Comparison of ENCODE assay signal across 10 cellular contexts in the genomic region with DNA sequence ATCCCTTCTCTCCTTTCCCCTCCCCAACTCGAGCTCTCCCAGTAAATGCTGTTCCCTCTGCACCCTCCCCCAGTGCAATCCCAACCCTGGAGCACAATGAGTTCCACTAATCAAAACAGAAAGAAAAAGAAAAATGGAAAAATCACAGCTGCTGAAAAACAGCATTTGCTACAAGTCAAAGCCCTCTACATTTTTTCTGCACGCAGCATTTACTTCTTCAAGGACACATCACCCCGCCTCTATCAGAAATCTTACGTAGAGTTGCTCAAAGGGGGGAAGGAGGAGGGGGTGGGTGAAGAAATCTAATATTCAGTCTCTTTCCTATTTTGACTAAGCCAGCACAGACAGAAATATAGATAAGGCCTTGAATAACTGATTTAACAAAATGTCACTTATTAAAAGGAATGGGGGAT. TPM values are rescaled to one million over a fixed set of nuclear protein-coding genes. Genes with fewer than 3 reads are reported as not detected.
DNase-seq lines count a peak whose midpoint lies in the region; ATAC-seq and TF ChIP-seq lines count a peak whose summit lies in the region.
"Had no signal": no experiment of that assay in that cellular context is flagged by ENCODE, and none has a peak within 500 bp of the region (broad histone marks: within the 10 kb centered on the region; RNA-seq: fewer than 3 reads in every experiment).

No MANE protein-coding gene starts in this region.

- H3K9me3 ChIP-seq in Panc1 (ENCODE audit: control insufficient read depth, insufficient read depth, low read depth, low read length) (no peaks in the 10 kb centered on the region), neuron (ENCODE audit: low read length) (no peaks in the 10 kb centered on the region)

- no peaks in the 10 kb centered on the region for H3K27me3 ChIP-seq in Panc1 (ENCODE audit: control insufficient read depth, insufficient read depth, low read length)
- H3K27me3 ChIP-seq in neuron (ENCODE audit: insufficient read depth, low read length) = no peaks in the 10 kb centered on the region
- H3K27me3 ChIP-seq in foreskin keratinocyte = no peaks in the 10 kb centered on the region

- CTCF ChIA-PET in Panc1 (lab: Charles Lee) = interaction anchor here (0.7 to 1.5 kb wide), 3 partner anchors 12 to 1866 kb away, joined by 3 to 8 read pairs (median 3); no protein-coding TSS in a partner anchor

- in situ Hi-C loops in Panc1 (cut with HindIII; ENCODE audit: low pct_unique_long_range_greater_than_20kb, low sequenced_read_pairs) = no loop called here

- peak overlapping the region; percentile 44 for H2AFZ ChIP-seq in neuron (ENCODE audit: low read depth, low read length)

- ATAC-seq in Panc1 (no peak), foreskin keratinocyte (no peak), HG03565 (IDR thresholded peaks at IDR 0.05; ENCODE audit: unreplicated experiment) (no peak), HG02623 (IDR thresholded peaks at IDR 0.05; ENCODE audit: unreplicated experiment) (no peak)

- TF ChIP-seq CTCF in Panc1 (IDR thresholded peaks at IDR 0.05) (no peak), fibroblast of pulmonary artery (IDR thresholded peaks at IDR 0.05; ENCODE audit: low read length, missing control alignments) (no peak), foreskin keratinocyte (conservative IDR thresholded peaks at IDR 0.05) (no peak)

- H3K27ac ChIP-seq in Panc1 (ENCODE audit: low read length) (peak overlapping the region; percentile 81), foreskin keratinocyte (no peak overlapping the region)

- H3K36me3 ChIP-seq in Panc1 (ENCODE audit: control insufficient read depth, insufficient read depth, low read length) = no peaks in the 10 kb centered on the region
- no peaks in the 10 kb centered on the region for H3K36me3 ChIP-seq in neuron (ENCODE audit: insufficient read depth, low read length)

- intact Hi-C loops in Panc1 (cut with micrococcal nuclease; ENCODE audit: unreplicated experiment) = no loop called here

- no TSS peak for BruUV-seq in Panc1 (replicated peaks; lab: Mats Ljungman, UMichigan)

- H3K4me1 ChIP-seq in Panc1 (ENCODE audit: control insufficient read depth, insufficient read depth, low read length) (peaks cover 60% of the 10 kb centered on the region), neuron (ENCODE audit: insufficient read depth, low read length) (peaks cover 45% of the 10 kb centered on the region), foreskin keratinocyte (no peaks in the 10 kb centered on the region)

- POLR2A ChIA-PET in Panc1 (lab: Charles Lee) = interaction anchor here (0.8 kb wide), 1 partner anchor 123 kb away, joined by 3 read pairs; the partner anchor contains the start of gene UBR2

- DNase-seq in AG08395 (ENCODE audit: low spot score) (peak; percentile 6), Panc1 (ENCODE audit: low read depth, low spot score) (no peak), fibroblast of pulmonary artery (ENCODE audit: low read depth) (peak; percentile 79), foreskin keratinocyte (no peak), NCI-H774 (lab: John Stamatoyannopoulos, UW) (no peak)
- DNase-seq: activated CD4-positive, alpha-beta T cell treated with anti-CD3 and anti-CD28 coated beads for 48 hours; DMS53 had no signal

- 0 out of 4 replicates have a peak overlapping the region, but pooled peaks of 1 of the 2 experiments have one; percentile 8 for H3K4me3 ChIP-seq in Panc1 (ENCODE audit: low read depth in 2 of 2, low read length in 2 of 2)
- H3K4me3 ChIP-seq in fibroblast of pulmonary artery (replicated peaks; ENCODE audit: low read depth, low read length) = peak overlapping the region; percentile 25
- H3K4me3 ChIP-seq in neuron (ENCODE audit: low read length) = peak overlapping the region; percentile 45

RNA-seq across cellular contexts. Expression of gene TRERF1, which starts 10.7 kb away (rescaled TPM):
- total RNA-seq in Panc1 (2021; ENCODE audit: unreplicated experiment) = 30.6 TPM
- polyA plus RNA-seq in Panc1 (2012; ENCODE audit: insufficient read length) = 25.6 TPM
- 10.4 and 10.9 TPM in 2 replicates for total RNA-seq in foreskin keratinocyte
- polyA plus RNA-seq in foreskin keratinocyte = 2.8 and 3.5 TPM in 2 replicates

Comparison
In these comparisons a context has a peak if more than half of its experiments do, and no peak if none do; other contexts are left out.
1. DNase-seq: peak in AG08395 (single experiment) and fibroblast of pulmonary artery (single experiment); none in Panc1 (single experiment), foreskin keratinocyte (0 of 2) and NCI-H774 (single experiment).